Comparison of ENCODE assay signal across 26 cellular contexts in the genomic region with DNA sequence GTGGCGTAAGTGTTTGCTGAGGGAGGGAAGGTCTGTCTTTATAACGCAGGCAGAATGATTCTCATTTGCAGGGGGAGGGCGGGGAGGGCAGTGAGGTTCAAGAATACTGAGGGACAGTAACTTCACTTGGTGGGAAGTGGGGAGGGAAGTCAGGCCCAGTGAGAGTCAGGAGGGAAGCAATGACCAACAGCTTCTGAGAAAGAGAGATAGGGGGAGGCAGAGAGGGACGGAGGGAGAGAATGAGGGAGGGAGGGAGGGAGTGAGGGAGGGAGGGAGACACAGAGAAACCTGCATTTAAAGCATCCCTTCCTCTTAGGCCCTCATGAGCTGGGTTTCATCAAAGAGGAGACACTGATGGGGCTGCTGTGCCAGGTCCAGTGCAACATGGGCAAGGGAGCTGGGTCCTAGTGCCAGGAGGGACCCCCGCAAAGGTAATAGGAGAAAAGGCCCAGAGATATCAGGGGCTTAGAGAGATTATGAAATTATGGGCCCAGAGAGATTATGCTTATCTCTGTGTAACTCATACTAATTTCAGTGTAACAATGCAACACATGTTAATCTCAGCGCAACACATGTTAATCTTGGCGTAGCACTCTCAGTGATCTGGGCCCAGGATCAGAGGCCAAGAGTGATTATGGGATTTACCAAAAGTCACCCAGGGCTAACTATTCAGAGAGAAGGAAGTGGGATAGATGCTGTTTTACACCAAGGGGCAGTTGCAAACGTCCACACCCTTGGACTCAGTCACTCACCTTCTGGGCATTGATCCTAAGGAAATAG.
"Had no signal": no experiment of that assay in that cellular context is flagged by ENCODE, and none has a peak within 500 bp of the region (broad histone marks: within the 10 kb centered on the region; RNA-seq: fewer than 3 reads in every experiment).

No MANE protein-coding gene starts in this region.

- H3K27me3 ChIP-seq: colonic mucosa, dorsolateral prefrontal cortex, esophagus squamous epithelium, gastroesophageal sphincter, vagina had no signal

- H3K27ac ChIP-seq: colonic mucosa, dorsolateral prefrontal cortex, esophagus squamous epithelium, gastroesophageal sphincter, lower lobe of right lung, spleen, thoracic aorta, vagina had no signal

- H3K36me3 Mint-ChIP-seq: activated naive CD8-positive, alpha-beta T cell; naive thymus-derived CD4-positive, alpha-beta T cell; type B pancreatic cell had no signal

- H3K4me3 ChIP-seq: colonic mucosa, dorsolateral prefrontal cortex, esophagus squamous epithelium, gastroesophageal sphincter, lower lobe of right lung, spleen, thoracic aorta, vagina had no signal

- H3K4me3 Mint-ChIP-seq: activated naive CD8-positive, alpha-beta T cell; activated T-cell treated with anti-CD3 and anti-CD28 coated beads, Interleukin-2, amount 50 U/mL, for 4 hours; central memory CD8-positive, alpha-beta T cell; effector memory CD8-positive, alpha-beta T cell; naive thymus-derived CD4-positive, alpha-beta T cell; neural crest cell; type B pancreatic cell had no signal

- DNase-seq: activated CD4-positive, alpha-beta T cell treated with anti-CD3 and anti-CD28 coated beads for 4 hours; activated CD4-positive, alpha-beta T cell treated with anti-CD3 and anti-CD28 coated beads, Interleukin-2, amount 50 U/mL, for 48 hours; activated CD4-positive, CD25-positive, alpha-beta regulatory T cell; activated CD8-positive, alpha-beta memory T cell treated with anti-CD3 and anti-CD28 coated beads, Interleukin-2, amount 50 U/mL, for 48 hours; activated naive CD4-positive, alpha-beta T cell; activated T-cell treated with anti-CD3 and anti-CD28 coated beads, Interleukin-2, amount 50 U/mL, for 4 hours; colonic mucosa; dorsolateral prefrontal cortex; effector memory CD8-positive, alpha-beta T cell; esophagus squamous epithelium; head of caudate nucleus; islet precursor cell; left cardiac atrium; lower lobe of right lung; naive thymus-derived CD4-positive, alpha-beta T cell; spleen; stimulated activated CD4-positive, alpha-beta T cell treated with anti-CD3 and anti-CD28 coated beads, Interleukin-4, amount 100 ng/mL, for 1 hour; stimulated activated naive CD4-positive, alpha-beta T cell had no signal

- H3K9me3 ChIP-seq: colonic mucosa, esophagus squamous epithelium, gastroesophageal sphincter, lower lobe of right lung, spleen, thoracic aorta, vagina had no signal

- H3K4me1 Mint-ChIP-seq: central memory CD8-positive, alpha-beta T cell; naive thymus-derived CD4-positive, alpha-beta T cell had no signal

- H3K27ac Mint-ChIP-seq: activated naive CD8-positive, alpha-beta T cell; activated T-helper 2 cell treated with anti-CD3 and anti-CD28 coated beads, Interferon-gamma antibody, Interleukin-2, Interleukin-4, amounts not matched to agents 10 μg/mL and 5 μg/mL and 100 μg/mL, durations not matched to agents 14 hours and 24 hours and 36 hours; effector memory CD8-positive, alpha-beta T cell; naive thymus-derived CD4-positive, alpha-beta T cell; type B pancreatic cell had no signal

- H3K27me3 Mint-ChIP-seq: activated naive CD8-positive, alpha-beta T cell had no signal

- H3K4me1 ChIP-seq: colonic mucosa, esophagus squamous epithelium, gastroesophageal sphincter, lower lobe of right lung, vagina had no signal

- H3K36me3 ChIP-seq: colonic mucosa, esophagus squamous epithelium, gastroesophageal sphincter, lower lobe of right lung, spleen, thoracic aorta, vagina had no signal

- ATAC-seq: activated T-cell treated with anti-CD3 and anti-CD28 coated beads, Interleukin-2, amount 50 U/mL, for 4 hours; effector memory CD8-positive, alpha-beta T cell; gastroesophageal sphincter; lower lobe of right lung; naive thymus-derived CD4-positive, alpha-beta T cell had no signal

- H3K9me3 Mint-ChIP-seq: activated T-cell treated with anti-CD3 and anti-CD28 coated beads, Interleukin-2, amount 50 U/mL, for 4 hours; activated T-helper 2 cell treated with anti-CD3 and anti-CD28 coated beads, Interferon-gamma antibody, Interleukin-2, Interleukin-4, amounts not matched to agents 10 μg/mL and 5 μg/mL and 100 μg/mL, durations not matched to agents 14 hours and 24 hours and 36 hours; central memory CD8-positive, alpha-beta T cell; effector memory CD8-positive, alpha-beta T cell; naive thymus-derived CD4-positive, alpha-beta T cell; neural crest cell; type B pancreatic cell had no signal
